Comparison of ENCODE assay signal across 1 cellular context in the genomic region with DNA sequence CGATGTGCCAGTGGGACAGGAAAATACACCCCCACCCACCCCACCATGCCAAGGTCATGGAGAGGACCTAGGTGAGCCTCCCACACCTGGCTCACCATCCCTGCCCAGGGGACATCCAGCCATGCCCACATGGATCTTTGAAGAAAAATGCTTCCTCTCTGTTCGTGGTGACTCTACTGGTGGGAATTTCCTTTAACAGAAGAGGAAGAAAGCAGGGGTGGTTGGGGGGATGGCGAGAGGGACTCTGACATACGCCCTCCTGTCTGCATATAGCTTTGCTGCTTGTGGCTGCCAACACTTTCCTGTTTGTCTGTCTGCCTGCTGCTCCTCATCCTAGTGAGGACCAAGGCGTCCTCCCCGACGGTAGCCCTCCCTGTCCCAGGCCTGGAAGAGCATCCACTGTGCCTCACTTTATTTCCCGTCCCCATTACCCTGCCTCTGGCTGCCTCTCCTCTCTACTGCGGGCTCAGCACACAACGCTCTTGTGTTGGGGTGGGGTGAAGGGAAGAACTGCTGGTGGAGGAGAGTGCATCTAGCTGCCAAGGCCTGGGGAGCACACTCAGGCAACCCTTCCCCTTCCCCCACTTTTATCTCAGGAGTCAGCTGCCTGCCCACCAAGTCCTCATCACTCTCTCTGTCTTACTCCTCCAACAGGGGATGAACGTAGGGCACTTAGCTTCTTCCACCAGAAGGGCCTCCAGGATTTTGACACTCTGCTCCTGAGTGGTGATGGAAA.
TF ChIP-seq lines count a peak whose summit lies in the region.

No MANE protein-coding gene starts in this region.

TF ChIP-seq in K562, 482 proteins besides CTCF, POLR2A, EP300 and RAD21:
- no peak for TF ChIP-seq ASH1L (IDR thresholded peaks at IDR 0.05; ENCODE audit: borderline replicate concordance, low read depth, partially characterized antibody)
- TF ChIP-seq NFXL1 (CRISPR knock-in tag; IDR thresholded peaks at IDR 0.05) = no peak
- peak; percentile 86 for TF ChIP-seq ZFP36 (IDR thresholded peaks at IDR 0.05; ENCODE audit: low read depth, low read length, partially characterized antibody)
- 0 out of 2 replicates have a peak, but pooled peaks have one; percentile 15 for TF ChIP-seq ZNF263 (CRISPR knock-in tag; IDR thresholded peaks at IDR 0.05; ENCODE audit: borderline replicate concordance)
- TF ChIP-seq POLR2G (IDR thresholded peaks at IDR 0.05; ENCODE audit: low read depth, low read length) = no peak
- no peak for TF ChIP-seq CGGBP1 (CRISPR knock-in tag; IDR thresholded peaks at IDR 0.05)
- TF ChIP-seq THRAP3 (IDR thresholded peaks at IDR 0.05; ENCODE audit: borderline replicate concordance) = no peak
- TF ChIP-seq, protein P1, sequence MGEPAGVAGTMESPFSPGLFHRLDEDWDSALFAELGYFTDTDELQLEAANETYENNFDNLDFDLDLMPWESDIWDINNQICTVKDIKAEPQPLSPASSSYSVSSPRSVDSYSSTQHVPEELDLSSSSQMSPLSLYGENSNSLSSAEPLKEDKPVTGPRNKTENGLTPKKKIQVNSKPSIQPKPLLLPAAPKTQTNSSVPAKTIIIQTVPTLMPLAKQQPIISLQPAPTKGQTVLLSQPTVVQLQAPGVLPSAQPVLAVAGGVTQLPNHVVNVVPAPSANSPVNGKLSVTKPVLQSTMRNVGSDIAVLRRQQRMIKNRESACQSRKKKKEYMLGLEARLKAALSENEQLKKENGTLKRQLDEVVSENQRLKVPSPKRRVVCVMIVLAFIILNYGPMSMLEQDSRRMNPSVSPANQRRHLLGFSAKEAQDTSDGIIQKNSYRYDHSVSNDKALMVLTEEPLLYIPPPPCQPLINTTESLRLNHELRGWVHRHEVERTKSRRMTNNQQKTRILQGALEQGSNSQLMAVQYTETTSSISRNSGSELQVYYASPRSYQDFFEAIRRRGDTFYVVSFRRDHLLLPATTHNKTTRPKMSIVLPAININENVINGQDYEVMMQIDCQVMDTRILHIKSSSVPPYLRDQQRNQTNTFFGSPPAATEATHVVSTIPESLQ (CRISPR knock-in tag; IDR thresholded peaks at IDR 0.05) = no peak
- TF ChIP-seq E2F6 (IDR thresholded peaks at IDR 0.05; ENCODE audit: borderline replicate concordance in 1 of 2, extremely low read depth in 1 of 2, insufficient read depth in 1 of 2, insufficient read length in 1 of 2, low read depth in 1 of 2, low read length in 1 of 2, poor library complexity in 1 of 2, severe bottlenecking in 1 of 2) = no peak
- TF ChIP-seq GATAD2B (IDR thresholded peaks at IDR 0.05; ENCODE audit: borderline replicate concordance) = no peak
- TF ChIP-seq HNRNPUL1 (IDR thresholded peaks at IDR 0.05; ENCODE audit: low read length) = no peak
- TF ChIP-seq ZNF12 (CRISPR knock-in tag; IDR thresholded peaks at IDR 0.05) = no peak
- no peak for TF ChIP-seq LARP7 (IDR thresholded peaks at IDR 0.05)
- TF ChIP-seq ZNF780A (CRISPR knock-in tag; IDR thresholded peaks at IDR 0.05) = no peak
- TF ChIP-seq RBM14 (IDR thresholded peaks at IDR 0.05; ENCODE audit: borderline replicate concordance, insufficient read depth, low read depth, low read length) = no peak
- no peak for TF ChIP-seq NFYB (IDR thresholded peaks at IDR 0.05; ENCODE audit: extremely low read depth, insufficient read length)
- TF ChIP-seq CBFA2T3 (IDR thresholded peaks at IDR 0.05) = 0 out of 2 replicates have a peak, but pooled peaks have one; percentile 14
